13 cellular contexts compared by ENCODE assay signal in the genomic region with DNA sequence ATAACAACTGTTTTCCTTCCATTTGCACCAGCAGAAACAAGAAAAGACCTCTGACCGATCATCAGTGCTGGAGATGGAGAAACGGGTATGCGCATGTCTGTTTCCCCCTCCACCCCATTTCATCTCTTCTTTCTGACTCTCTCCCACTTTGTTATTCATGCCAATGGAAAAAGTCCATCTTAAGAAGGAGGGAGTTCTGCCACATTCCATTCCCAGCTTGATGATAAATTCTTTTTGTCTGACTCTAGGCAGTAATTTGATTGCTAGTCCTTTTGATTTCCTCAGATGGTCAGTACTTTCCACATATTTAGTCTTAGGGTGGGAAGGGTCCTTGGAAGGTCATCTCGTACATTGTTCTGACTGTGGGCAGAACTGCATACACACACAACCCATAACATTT.
DNase-seq lines count a peak whose midpoint lies in the region; ATAC-seq and TF ChIP-seq lines count a peak whose summit lies in the region.
"Had no signal": no experiment of that assay in that cellular context is flagged by ENCODE, and none has a peak within 500 bp of the region (broad histone marks: within the 10 kb centered on the region; RNA-seq: fewer than 3 reads in every experiment).

No MANE protein-coding gene starts in this region.

- peaks cover 39 to 53% of the 10 kb centered on the region in 2 experiments for H3K4me1 ChIP-seq in SK-N-SH (ENCODE audit: control insufficient read depth in 1 of 2, insufficient read depth in 2 of 2, low read depth in 1 of 2, low read length in 1 of 2)

- H3K9me3 ChIP-seq in SK-N-SH (no peaks in the 10 kb centered on the region), WERI-Rb-1 (ENCODE audit: severe bottlenecking) (no peaks in the 10 kb centered on the region)
- H3K9me3 ChIP-seq: adrenal gland; BLaER1 treated with 17β-estradiol and CSF1 and Interleukin-3, amounts not matched to agents 10 nM and 100 nM had no signal

- TF ChIP-seq CTCF in SK-N-SH (IDR thresholded peaks at IDR 0.05) (no peak), fibroblast of the aortic adventitia (IDR thresholded peaks at IDR 0.05; ENCODE audit: insufficient read depth, low read length) (no peak), WERI-Rb-1 (IDR thresholded peaks at IDR 0.05; ENCODE audit: low read depth, low read length) (no peak)

- no peak for ATAC-seq in HG02981 (IDR thresholded peaks at IDR 0.05; ENCODE audit: unreplicated experiment)
- ATAC-seq: activated CD8-positive, alpha-beta T cell treated with anti-CD3 and anti-CD28 coated beads, Interleukin-2, amount 10 ng/mL, durations not matched to agents 7 days and 5 days; esophagus mucosa had no signal

- POLR2A ChIA-PET in SK-N-SH (lab: Yijun Ruan, JAX): no interaction called here

- TF ChIP-seq RAD21 in SK-N-SH (IDR thresholded peaks at IDR 0.05; ENCODE audit: low read length): no peak

- no peaks in the 10 kb centered on the region for H3K79me2 ChIP-seq in SK-N-SH (ENCODE audit: insufficient read depth)

- H3K4me3 ChIP-seq in SK-N-SH (ENCODE audit: low read depth in 2 of 2, low read length in 1 of 2): no peak overlapping the region
- no peak overlapping the region for H3K4me3 ChIP-seq in fibroblast of the aortic adventitia (ENCODE audit: low read depth, low read length)
- H3K4me3 ChIP-seq in WERI-Rb-1 (ENCODE audit: low read depth, low read length): no peak overlapping the region
- H3K4me3 ChIP-seq: adrenal gland; BLaER1 treated with 17β-estradiol and CSF1 and Interleukin-3, amounts not matched to agents 10 nM and 100 nM had no signal

- H3K36me3 ChIP-seq in SK-N-SH (replicated peaks in 1 of 2; ENCODE audit: control insufficient read depth in 1 of 2, insufficient read depth in 2 of 2, low read length in 1 of 2) (peaks cover 0 to 10% of the 10 kb centered on the region in 2 experiments), WERI-Rb-1 (peaks cover 44% of the 10 kb centered on the region)
- H3K36me3 ChIP-seq: adrenal gland had no signal

- 67% methylated on average over 4 of the region's 4 CpGs for WGBS in SK-N-SH (ENCODE audit: low lambda C conversion rate)

- peak overlapping the region; percentile 35 for H3K4me2 ChIP-seq in SK-N-SH
- H3K4me2 ChIP-seq: BLaER1 treated with 17β-estradiol and CSF1 and Interleukin-3, amounts not matched to agents 10 nM and 100 nM had no signal

- H3K9me2 ChIP-seq in SK-N-SH: no peaks in the 10 kb centered on the region

- H3F3A ChIP-seq in SK-N-SH (replicated peaks; ENCODE audit: insufficient read depth): peaks cover 10% of the 10 kb centered on the region

- CTCF ChIA-PET in SK-N-SH (lab: Yijun Ruan, JAX): interaction anchor here (1.6 to 2.2 kb wide), 2 partner anchors 32 to 66 kb away, joined by 5 to 8 read pairs; no protein-coding TSS in a partner anchor

- DNase-seq in GM03348 (ENCODE audit: low spot score) (peak; percentile 75), SK-N-SH (no peak), fibroblast of the aortic adventitia (ENCODE audit: low read depth) (peak; percentile 75), renal cortical epithelial cell (ENCODE audit: low read depth) (peak; percentile 53), NCI-H748 (lab: John Stamatoyannopoulos, UW; ENCODE audit: unreplicated experiment) (no peak), substantia nigra (lab: John Stamatoyannopoulos, UW) (no peak), WERI-Rb-1 (no peak)
- DNase-seq: activated CD8-positive, alpha-beta T cell treated with anti-CD3 and anti-CD28 coated beads, Interleukin-2, amount 10 ng/mL, durations not matched to agents 7 days and 5 days; adrenal gland; NCI-H748 treated with DMSO at 0.1 percent for 48 hours had no signal

- no peak overlapping the region; the same call in 1 of the 2 replicates for H2AFZ ChIP-seq in SK-N-SH (ENCODE audit: low read depth)

- no peak overlapping the region for H3K9ac ChIP-seq in SK-N-SH
- H3K9ac ChIP-seq: BLaER1 treated with 17β-estradiol and CSF1 and Interleukin-3, amounts not matched to agents 10 nM and 100 nM had no signal

- peak in 1 of 2 experiments; percentile 46; a peak in 2 of 4 replicates for TF ChIP-seq EP300 in SK-N-SH (IDR thresholded peaks at IDR 0.05; ENCODE audit: borderline replicate concordance in 1 of 2, low read depth in 1 of 2, low read length in 1 of 2)

- H3K27ac ChIP-seq in SK-N-SH (ENCODE audit: low read depth in 2 of 2, low read length in 1 of 2) (peak overlapping the region; percentile 75 to 92; a peak in 3 of 4 replicates), substantia nigra (ENCODE audit: low read depth, low read length, poor library complexity, severe bottlenecking) (no peak overlapping the region), WERI-Rb-1 (no peak overlapping the region)
- H3K27ac ChIP-seq: BLaER1 treated with 17β-estradiol and CSF1 and Interleukin-3, amounts not matched to agents 10 nM and 100 nM had no signal

- H4K20me1 ChIP-seq in SK-N-SH (ENCODE audit: insufficient read depth): no peaks in the 10 kb centered on the region
- H4K20me1 ChIP-seq: BLaER1 treated with 17β-estradiol and CSF1 and Interleukin-3, amounts not matched to agents 10 nM and 100 nM had no signal

- H3K27me3 ChIP-seq in SK-N-SH (ENCODE audit: insufficient read depth): no peaks in the 10 kb centered on the region
- no peaks in the 10 kb centered on the region for H3K27me3 ChIP-seq in WERI-Rb-1 (ENCODE audit: insufficient read depth, low read depth, severe bottlenecking)
- H3K27me3 ChIP-seq: adrenal gland had no signal

TF ChIP-seq in SK-N-SH, 30 proteins besides CTCF, POLR2A, EP300 and RAD21:
- TF ChIP-seq MXI1 (IDR thresholded peaks at IDR 0.05; ENCODE audit: low read depth, low read length) (no peak), RXRA (IDR thresholded peaks at IDR 0.05; ENCODE audit: borderline replicate concordance, low read depth) (peak; percentile 32; the same call in 1 of the 2 replicates), TCF12 (IDR thresholded peaks at IDR 0.05) (peak; percentile 49), TEAD4 (IDR thresholded peaks at IDR 0.05; ENCODE audit: borderline replicate concordance, insufficient read depth) (peak; percentile 36; the same call in 1 of the 2 replicates), FOSL2 (IDR thresholded peaks at IDR 0.05; ENCODE audit: borderline replicate concordance, low read depth) (peak; percentile 45; the same call in 1 of the 2 replicates), JUND (IDR thresholded peaks at IDR 0.05) (peak; percentile 50), NFIC (IDR thresholded peaks at IDR 0.05; ENCODE audit: borderline replicate concordance) (peak; percentile 19; the same call in 1 of the 2 replicates), GATA2 (CRISPR knock-in tag; IDR thresholded peaks at IDR 0.05) (no peak), GABPA (IDR thresholded peaks at IDR 0.05; ENCODE audit: low read depth) (no peak), RFX5 (IDR thresholded peaks at IDR 0.05; ENCODE audit: low read length) (no peak)
- TF ChIP-seq, protein P1, sequence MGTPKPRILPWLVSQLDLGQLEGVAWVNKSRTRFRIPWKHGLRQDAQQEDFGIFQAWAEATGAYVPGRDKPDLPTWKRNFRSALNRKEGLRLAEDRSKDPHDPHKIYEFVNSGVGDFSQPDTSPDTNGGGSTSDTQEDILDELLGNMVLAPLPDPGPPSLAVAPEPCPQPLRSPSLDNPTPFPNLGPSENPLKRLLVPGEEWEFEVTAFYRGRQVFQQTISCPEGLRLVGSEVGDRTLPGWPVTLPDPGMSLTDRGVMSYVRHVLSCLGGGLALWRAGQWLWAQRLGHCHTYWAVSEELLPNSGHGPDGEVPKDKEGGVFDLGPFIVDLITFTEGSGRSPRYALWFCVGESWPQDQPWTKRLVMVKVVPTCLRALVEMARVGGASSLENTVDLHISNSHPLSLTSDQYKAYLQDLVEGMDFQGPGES (IDR thresholded peaks at IDR 0.05; ENCODE audit: low read depth, low read length): no peak
- TF ChIP-seq, protein P2, sequence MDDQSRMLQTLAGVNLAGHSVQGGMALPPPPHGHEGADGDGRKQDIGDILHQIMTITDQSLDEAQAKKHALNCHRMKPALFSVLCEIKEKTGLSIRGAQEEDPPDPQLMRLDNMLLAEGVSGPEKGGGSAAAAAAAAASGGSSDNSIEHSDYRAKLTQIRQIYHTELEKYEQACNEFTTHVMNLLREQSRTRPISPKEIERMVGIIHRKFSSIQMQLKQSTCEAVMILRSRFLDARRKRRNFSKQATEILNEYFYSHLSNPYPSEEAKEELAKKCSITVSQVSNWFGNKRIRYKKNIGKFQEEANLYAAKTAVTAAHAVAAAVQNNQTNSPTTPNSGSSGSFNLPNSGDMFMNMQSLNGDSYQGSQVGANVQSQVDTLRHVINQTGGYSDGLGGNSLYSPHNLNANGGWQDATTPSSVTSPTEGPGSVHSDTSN (IDR thresholded peaks at IDR 0.05): peak; percentile 65

Comparison
In these comparisons a context has a peak if more than half of its experiments do, and no peak if none do; other contexts are left out.
1. DNase-seq: peak in GM03348 (single experiment), fibroblast of the aortic adventitia (single experiment) and renal cortical epithelial cell (single experiment); none in SK-N-SH (single experiment), NCI-H748 (single experiment), substantia nigra (0 of 49) and WERI-Rb-1 (single experiment).
2. H3K27ac ChIP-seq: peak in SK-N-SH (2 of 2); none in substantia nigra (single experiment) and WERI-Rb-1 (single experiment).